ENCODE assay signal across 17 cellular contexts in genomic region chr12:38538319-38538718, GRCh38.
DNase-seq lines count a peak whose midpoint lies in the region; ATAC-seq, FAIRE-seq and TF ChIP-seq lines count a peak whose summit lies in the region.
"Had no signal": no experiment of that assay in that cellular context is flagged by ENCODE, and none has a peak within 500 bp of the region (broad histone marks: within the 10 kb centered on the region; RNA-seq: fewer than 3 reads in every experiment).

No MANE protein-coding gene starts in this region.

- BruUV-seq in GM12878 (replicated peaks; lab: Mats Ljungman, UMichigan), result no TSS peak

- H3K4me3 ChIP-seq in GM12865 (ENCODE audit: low read depth, low read length) (no peak overlapping the region), GM12878 (no peak overlapping the region), GM23248 (no peak overlapping the region)
- H3K4me3 ChIP-seq: BLaER1 treated with 17β-estradiol and CSF1 and Interleukin-3, amounts not matched to agents 10 nM and 100 nM; HAP-1 had no signal

- H3K9ac ChIP-seq in GM12878 (ENCODE audit: control insufficient read depth, insufficient read depth, low read length), result no peak overlapping the region
- no peak overlapping the region for H3K9ac ChIP-seq in GM23248
- H3K9ac ChIP-seq: BLaER1 treated with 17β-estradiol and CSF1 and Interleukin-3, amounts not matched to agents 10 nM and 100 nM had no signal

- POLR2A ChIA-PET in GM12878 (lab: Charles Lee), result no interaction called here

- H3K4me3 Mint-ChIP-seq in endothelial cell (ENCODE audit: unreplicated experiment), result no peak overlapping the region
- H3K4me3 Mint-ChIP-seq: B cell; CD8-positive, alpha-beta T cell had no signal

- no peak for FAIRE-seq in GM12878 (lab: Jason Lieb, UNC)
- FAIRE-seq: GM12892 had no signal

- no peak overlapping the region for H3K27ac Mint-ChIP-seq in endothelial cell (ENCODE audit: unreplicated experiment)
- H3K27ac Mint-ChIP-seq: B cell; CD8-positive, alpha-beta T cell had no signal

- H3K9me3 ChIP-seq in GM12878 (replicated peaks; ENCODE audit: control insufficient read depth, insufficient read depth, low read length) (no peaks in the 10 kb centered on the region), GM23248 (ENCODE audit: low read depth) (no peaks in the 10 kb centered on the region)
- H3K9me3 ChIP-seq: BLaER1 treated with 17β-estradiol and CSF1 and Interleukin-3, amounts not matched to agents 10 nM and 100 nM had no signal

- H3F3A ChIP-seq in GM23248 (ENCODE audit: insufficient read depth), result no peaks in the 10 kb centered on the region

- peak; percentile 43 for ATAC-seq in GM18868 (IDR thresholded peaks at IDR 0.05; ENCODE audit: unreplicated experiment)
- ATAC-seq in GM12878, result peak; percentile 32; the same call in 2 of the 3 replicates
- no peak for ATAC-seq in stimulated activated naive CD8-positive, alpha-beta T cell treated with anti-CD3 and anti-CD28 coated beads, Interleukin-15, Interleukin-2, amounts not matched to agents 100 U/mL and 50 U/mL, for 24 hours
- ATAC-seq: CD8-positive, alpha-beta T cell had no signal

- H3K9me3 Mint-ChIP-seq in endothelial cell (ENCODE audit: unreplicated experiment), result peaks cover 36% of the 10 kb centered on the region

- SMC1A ChIA-PET in GM12878 (lab: Charles Lee; ENCODE audit: uncharacterized antibody, unreplicated experiment), result no interaction called here

- H3K79me2 ChIP-seq in GM12878 (ENCODE audit: control insufficient read depth, insufficient read depth, low read length) (no peaks in the 10 kb centered on the region), GM23248 (ENCODE audit: insufficient read depth) (no peaks in the 10 kb centered on the region)

- H3K4me1 Mint-ChIP-seq in endothelial cell (ENCODE audit: unreplicated experiment), result no peaks in the 10 kb centered on the region
- H3K4me1 Mint-ChIP-seq: B cell had no signal

- in situ Hi-C loops in GM12878 (cut with MboI) (no loop called here), GM23248 (cut with MboI) (no loop called here)

- no peaks in the 10 kb centered on the region for H3K9me2 ChIP-seq in GM23248 (ENCODE audit: insufficient read depth)

- 42% methylated on average over 4 of the region's 4 CpGs for WGBS in GM12878 (ENCODE audit: insufficient coverage, insufficient replicate concordance, low lambda C conversion rate, missing lambda C conversion rate)
- WGBS in GM23248 (ENCODE audit: low coverage in 1 of 2, low lambda C conversion rate in 2 of 2, missing lambda C conversion rate in 2 of 2), 2 experiments, result 31 to 38% methylated on average over 4 of the region's 4 CpGs

- RAD21 ChIA-PET in GM12878 (lab: Charles Lee; ENCODE audit: unreplicated experiment), result no interaction called here

- H3K4me2 ChIP-seq in GM12878 (ENCODE audit: control insufficient read depth, insufficient read depth), result no peak overlapping the region
- no peak overlapping the region for H3K4me2 ChIP-seq in GM23248 (ENCODE audit: unreplicated experiment)
- H3K4me2 ChIP-seq: BLaER1 treated with 17β-estradiol and CSF1 and Interleukin-3, amounts not matched to agents 10 nM and 100 nM had no signal

- no peak for TF ChIP-seq EP300 in GM12878 (IDR thresholded peaks at IDR 0.05; ENCODE audit: borderline replicate concordance in 1 of 2, control insufficient read depth in 1 of 2, low read depth in 2 of 2, low read length in 2 of 2)

- no peaks in the 10 kb centered on the region for H3K36me3 ChIP-seq in GM12878 (ENCODE audit: control insufficient read depth in 2 of 2, insufficient read depth in 2 of 2, low read length in 1 of 2)
- no peaks in the 10 kb centered on the region for H3K36me3 ChIP-seq in GM23248 (ENCODE audit: low read depth)
- H3K36me3 ChIP-seq: BLaER1 treated with 17β-estradiol and CSF1 and Interleukin-3, amounts not matched to agents 10 nM and 100 nM; HAP-1 had no signal

- DNase-seq in GM12865 (ENCODE audit: low read depth) (peak; percentile 2), MV-4-11 (lab: John Stamatoyannopoulos, UW) (peak; percentile 0), GM12878 (ENCODE audit: low read depth, low spot score) (no peak), endothelial cell (ENCODE audit: low spot score) (no peak), GM23248 (no peak), LoVo (ENCODE audit: low spot score) (no peak)
- no peak for DNase-seq in stimulated activated naive CD8-positive, alpha-beta T cell treated with anti-CD3 and anti-CD28 coated beads, Interleukin-15, Interleukin-2, amounts not matched to agents 100 U/mL and 50 U/mL, for 24 hours
- DNase-seq: Calu3; CD8-positive, alpha-beta T cell; DMS79 treated with DMSO at 0.1 percent for 48 hours; GF-D8 had no signal

- H2AFZ ChIP-seq in GM12878 (ENCODE audit: control insufficient read depth, low read depth, low read length) (no peak overlapping the region), GM23248 (no peak overlapping the region)

- H3K4me1 ChIP-seq in GM12878 (ENCODE audit: control insufficient read depth, insufficient read depth, low read length), result no peaks in the 10 kb centered on the region
- no peaks in the 10 kb centered on the region for H3K4me1 ChIP-seq in GM23248 (ENCODE audit: insufficient read depth)
- H3K4me1 ChIP-seq: BLaER1 treated with 17β-estradiol and CSF1 and Interleukin-3, amounts not matched to agents 10 nM and 100 nM; HAP-1 had no signal

- H3K27me3 ChIP-seq in GM12878 (replicated peaks in 1 of 2; ENCODE audit: control insufficient read depth in 2 of 2, insufficient read depth in 2 of 2, low read length in 1 of 2), result no peaks in the 10 kb centered on the region
- H3K27me3 ChIP-seq in GM23248 (replicated peaks; ENCODE audit: insufficient read depth), result no peaks in the 10 kb centered on the region
- H3K27me3 ChIP-seq: BLaER1 treated with 17β-estradiol and CSF1 and Interleukin-3, amounts not matched to agents 10 nM and 100 nM had no signal

- no peak for TF ChIP-seq CTCF in GM12865 (IDR thresholded peaks at IDR 0.05; ENCODE audit: insufficient read depth, low read depth, low read length, missing control alignments)
- TF ChIP-seq CTCF in GM12878 (IDR thresholded peaks at IDR 0.05 in 2 of 3, conservative IDR thresholded peaks at IDR 0.05 in 1 of 3; ENCODE audit: control insufficient read depth in 2 of 3, extremely low read depth in 1 of 3, insufficient read depth in 1 of 3, low read depth in 3 of 3, low read length in 3 of 3), result no peak
- TF ChIP-seq CTCF in endothelial cell (IDR thresholded peaks at IDR 0.05; ENCODE audit: unreplicated experiment), result no peak

- H4K20me1 ChIP-seq in GM12878 (ENCODE audit: control insufficient read depth, insufficient read depth) (no peaks in the 10 kb centered on the region), GM23248 (ENCODE audit: insufficient read depth) (no peaks in the 10 kb centered on the region)
- H4K20me1 ChIP-seq: BLaER1 treated with 17β-estradiol and CSF1 and Interleukin-3, amounts not matched to agents 10 nM and 100 nM had no signal

- H3K27me3 Mint-ChIP-seq in endothelial cell (ENCODE audit: unreplicated experiment), result peaks cover 4% of the 10 kb centered on the region
- H3K27me3 Mint-ChIP-seq: B cell had no signal

- H3K27ac ChIP-seq in GM12878 (ENCODE audit: control insufficient read depth, insufficient read depth) (no peak overlapping the region), GM23248 (no peak overlapping the region)
- H3K27ac ChIP-seq: BLaER1 treated with 17β-estradiol and CSF1 and Interleukin-3, amounts not matched to agents 10 nM and 100 nM; HL-60 had no signal

- CTCF ChIA-PET in GM12878 (lab: Yijun Ruan, JAX), result no interaction called here

- H3K36me3 Mint-ChIP-seq in endothelial cell (ENCODE audit: low read depth, unreplicated experiment), result no peaks in the 10 kb centered on the region
- H3K36me3 Mint-ChIP-seq: CD8-positive, alpha-beta T cell had no signal

- TF ChIP-seq RAD21 in GM12878 (IDR thresholded peaks at IDR 0.05; ENCODE audit: insufficient read depth, low read depth, low read length), result no peak

- intact Hi-C loops in GM12878 (cut with micrococcal nuclease; ENCODE audit: unreplicated experiment), result no loop called here

- TF ChIP-seq POLR2A in GM12878 (IDR thresholded peaks at IDR 0.05; ENCODE audit: low read depth, low read length), result no peak

TF ChIP-seq in GM12878, 131 proteins besides CTCF, POLR2A, EP300 and RAD21:
- TF ChIP-seq RUNX3 (IDR thresholded peaks at IDR 0.05; ENCODE audit: low read length), result peak; percentile 33; the same call in 1 of the 2 replicates
- TF ChIP-seq, protein P1, sequence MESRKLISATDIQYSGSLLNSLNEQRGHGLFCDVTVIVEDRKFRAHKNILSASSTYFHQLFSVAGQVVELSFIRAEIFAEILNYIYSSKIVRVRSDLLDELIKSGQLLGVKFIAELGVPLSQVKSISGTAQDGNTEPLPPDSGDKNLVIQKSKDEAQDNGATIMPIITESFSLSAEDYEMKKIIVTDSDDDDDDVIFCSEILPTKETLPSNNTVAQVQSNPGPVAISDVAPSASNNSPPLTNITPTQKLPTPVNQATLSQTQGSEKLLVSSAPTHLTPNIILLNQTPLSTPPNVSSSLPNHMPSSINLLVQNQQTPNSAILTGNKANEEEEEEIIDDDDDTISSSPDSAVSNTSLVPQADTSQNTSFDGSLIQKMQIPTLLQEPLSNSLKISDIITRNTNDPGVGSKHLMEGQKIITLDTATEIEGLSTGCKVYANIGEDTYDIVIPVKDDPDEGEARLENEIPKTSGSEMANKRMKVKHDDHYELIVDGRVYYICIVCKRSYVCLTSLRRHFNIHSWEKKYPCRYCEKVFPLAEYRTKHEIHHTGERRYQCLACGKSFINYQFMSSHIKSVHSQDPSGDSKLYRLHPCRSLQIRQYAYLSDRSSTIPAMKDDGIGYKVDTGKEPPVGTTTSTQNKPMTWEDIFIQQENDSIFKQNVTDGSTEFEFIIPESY (IDR thresholded peaks at IDR 0.05), result no peak
- TF ChIP-seq SPI1 (IDR thresholded peaks at IDR 0.05; ENCODE audit: borderline replicate concordance, insufficient read depth, low read depth, low read length), result peak; percentile 62; the same call in 1 of the 2 replicates
TF ChIP-seq in GM12878: peak in this region for 2.

Comparison
In these comparisons a context has a peak if more than half of its experiments do, and no peak if none do; other contexts are left out.
1. DNase-seq: peak in GM12865 (single experiment) and MV-4-11 (single experiment); none in GM12878 (single experiment), endothelial cell (single experiment), GM23248 (single experiment), LoVo (single experiment) and stimulated activated naive CD8-positive, alpha-beta T cell treated with anti-CD3 and anti-CD28 coated beads, Interleukin-15, Interleukin-2, amounts not matched to agents 100 U/mL and 50 U/mL, for 24 hours (single experiment).